Comparison of ENCODE assay signal across 8 cellular contexts in the genomic region with DNA sequence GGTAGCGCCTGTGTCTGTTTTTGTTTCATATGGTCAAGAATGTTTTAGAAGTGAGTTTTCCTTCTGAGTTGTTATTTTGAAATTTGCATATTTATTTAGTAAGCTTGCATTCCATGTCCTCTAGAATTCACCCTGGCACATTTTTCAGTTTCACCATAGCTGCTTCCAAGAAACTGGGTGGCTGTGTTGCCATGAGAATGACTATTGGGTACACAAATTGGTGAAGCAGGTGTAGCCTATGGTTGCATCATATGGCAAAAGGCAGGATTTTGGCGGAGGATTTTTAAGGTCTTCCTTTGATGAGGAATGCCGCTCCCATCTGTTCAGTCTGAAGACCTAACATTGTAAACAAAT. TPM values are rescaled to one million over a fixed set of nuclear protein-coding genes. Genes with fewer than 3 reads are reported as not detected.
DNase-seq lines count a peak whose midpoint lies in the region; ATAC-seq, FAIRE-seq and TF ChIP-seq lines count a peak whose summit lies in the region.

No MANE protein-coding gene starts in this region.

- CTCF ChIA-PET in activated CD4-positive, alpha-beta T cell treated with anti-CD3 and anti-CD28 coated beads for 36 hours (lab: Charles Lee), result interaction anchor here (0.5 to 2.8 kb wide), 4 partner anchors 8 to 30 kb away, joined by 4 to 11 read pairs (median 5); no protein-coding TSS in a partner anchor

- peaks cover 51% of the 10 kb centered on the region for H3K4me1 Mint-ChIP-seq in activated CD4-positive, alpha-beta T cell treated with anti-CD3 and anti-CD28 coated beads for 36 hours
- peaks cover 49% of the 10 kb centered on the region for H3K4me1 Mint-ChIP-seq in activated naive CD8-positive, alpha-beta T cell treated with anti-CD3 and anti-CD28 coated beads for 36 hours

- no peak for TF ChIP-seq POLR2A in testis (IDR thresholded peaks at IDR 0.05)

- TF ChIP-seq CTCF in keratinocyte (optimal IDR thresholded peaks at IDR 0.05 in 1 of 3, IDR thresholded peaks at IDR 0.05 in 1 of 3, conservative IDR thresholded peaks at IDR 0.05 in 1 of 3; ENCODE audit: extremely low read depth in 1 of 3, insufficient read depth in 2 of 3, low read length in 3 of 3) (no peak), testis (IDR thresholded peaks at IDR 0.05) (no peak)

- no peaks in the 10 kb centered on the region for H3K9me3 ChIP-seq in keratinocyte (ENCODE audit: control insufficient read depth, low read depth, low read length)
- H3K9me3 ChIP-seq in testis, result no peaks in the 10 kb centered on the region

- peak; percentile 34 for DNase-seq in activated CD4-positive, alpha-beta T cell treated with anti-CD3 and anti-CD28 coated beads for 36 hours
- DNase-seq in activated CD4-positive, alpha-beta T cell treated with anti-CD3 and anti-CD28 coated beads for 4 hours, result no peak
- no peak for DNase-seq in activated naive CD8-positive, alpha-beta T cell treated with anti-CD3 and anti-CD28 coated beads for 36 hours
- DNase-seq in keratinocyte (ENCODE audit: low read depth, low spot score) (no peak), testis (no peak), medulla oblongata (ENCODE audit: extremely low spot score) (no peak)

- peaks cover 37% of the 10 kb centered on the region for H3K79me2 ChIP-seq in keratinocyte (ENCODE audit: control insufficient read depth, insufficient read depth, low read length)

- H4K20me1 ChIP-seq in keratinocyte (ENCODE audit: control insufficient read depth, extremely low read depth, insufficient read depth, low read length), result peaks cover 30% of the 10 kb centered on the region

- H3K36me3 Mint-ChIP-seq in activated CD4-positive, alpha-beta T cell treated with anti-CD3 and anti-CD28 coated beads for 36 hours (ENCODE audit: low read depth), result peaks cover 57% of the 10 kb centered on the region
- H3K36me3 Mint-ChIP-seq in activated naive CD8-positive, alpha-beta T cell treated with anti-CD3 and anti-CD28 coated beads for 36 hours, result peaks cover 56% of the 10 kb centered on the region

- no peaks in the 10 kb centered on the region for H3K9me1 ChIP-seq in keratinocyte (ENCODE audit: control insufficient read depth, extremely low read depth, insufficient read depth, low read length)

- H3K4me3 Mint-ChIP-seq in activated CD4-positive, alpha-beta T cell treated with anti-CD3 and anti-CD28 coated beads for 36 hours, result peak overlapping the region; percentile 98
- peak overlapping the region; percentile 98 for H3K4me3 Mint-ChIP-seq in activated naive CD8-positive, alpha-beta T cell treated with anti-CD3 and anti-CD28 coated beads for 36 hours

- no peak overlapping the region for H2AFZ ChIP-seq in keratinocyte (ENCODE audit: control insufficient read depth, low read length)

- WGBS in testis, 2 donors, result 8 to 22% methylated on average over 3 of the region's 3 CpGs

- no peak for FAIRE-seq in keratinocyte (lab: Jason Lieb, UNC)

- ATAC-seq in activated CD4-positive, alpha-beta T cell treated with anti-CD3 and anti-CD28 coated beads for 36 hours, result no peak
- ATAC-seq in HG02884 (IDR thresholded peaks at IDR 0.05; ENCODE audit: unreplicated experiment), result no peak
- no peak for ATAC-seq in HG02763 (IDR thresholded peaks at IDR 0.05; ENCODE audit: unreplicated experiment)

- H3K27me3 ChIP-seq in keratinocyte (ENCODE audit: control insufficient read depth, extremely low read depth, insufficient read depth, low read length) (no peaks in the 10 kb centered on the region), testis (no peaks in the 10 kb centered on the region)

- H3K27ac ChIP-seq in keratinocyte (ENCODE audit: control insufficient read depth, insufficient read depth, low read length) (peak overlapping the region; percentile 91), testis (peak overlapping the region; percentile 92 to 98)

- H3K4me2 ChIP-seq in keratinocyte (ENCODE audit: control insufficient read depth, extremely low read depth, insufficient read depth, low read depth, low read length), result peak overlapping the region; percentile 88

- peak overlapping the region; percentile 96 to 100 (median 96) for H3K4me3 ChIP-seq in keratinocyte (ENCODE audit: control insufficient read depth in 2 of 3, extremely low read depth in 1 of 3, insufficient read depth in 2 of 3, low read depth in 1 of 3, low read length in 3 of 3)
- peak overlapping the region; percentile 88 to 97 for H3K4me3 ChIP-seq in testis

- POLR2A ChIA-PET in activated CD4-positive, alpha-beta T cell treated with anti-CD3 and anti-CD28 coated beads for 36 hours (lab: Charles Lee), result interaction anchor here (0.6 to 2.4 kb wide), 4 partner anchors 11 to 142 kb away, joined by 3 to 27 read pairs (median 4); no protein-coding TSS in a partner anchor

- no peaks in the 10 kb centered on the region for H3K9me3 Mint-ChIP-seq in activated CD4-positive, alpha-beta T cell treated with anti-CD3 and anti-CD28 coated beads for 36 hours (ENCODE audit: low read depth)
- no peaks in the 10 kb centered on the region for H3K9me3 Mint-ChIP-seq in activated naive CD8-positive, alpha-beta T cell treated with anti-CD3 and anti-CD28 coated beads for 36 hours

- peak overlapping the region; percentile 95 for H3K9ac ChIP-seq in keratinocyte (ENCODE audit: control insufficient read depth, extremely low read depth, insufficient read depth, low read length)

- peak overlapping the region; percentile 95 for H3K27ac Mint-ChIP-seq in activated CD4-positive, alpha-beta T cell treated with anti-CD3 and anti-CD28 coated beads for 36 hours
- peak overlapping the region; percentile 97 for H3K27ac Mint-ChIP-seq in activated naive CD8-positive, alpha-beta T cell treated with anti-CD3 and anti-CD28 coated beads for 36 hours

- peaks cover 11 to 32% of the 10 kb centered on the region in 2 experiments for H3K36me3 ChIP-seq in keratinocyte (ENCODE audit: control insufficient read depth in 2 of 2, extremely low read depth in 1 of 2, insufficient read depth in 2 of 2, low read length in 2 of 2)
- no peaks in the 10 kb centered on the region for H3K36me3 ChIP-seq in testis (ENCODE audit: low read depth, missing control alignments)

- H3K27me3 Mint-ChIP-seq in activated CD4-positive, alpha-beta T cell treated with anti-CD3 and anti-CD28 coated beads for 36 hours, result no peaks in the 10 kb centered on the region
- no peaks in the 10 kb centered on the region for H3K27me3 Mint-ChIP-seq in activated naive CD8-positive, alpha-beta T cell treated with anti-CD3 and anti-CD28 coated beads for 36 hours

- dilution Hi-C loops in keratinocyte (cut with MboI; ENCODE audit: extremely low pct_ligation_motif_present, low sequenced_read_pairs), result no loop called here

- intact Hi-C loops in activated CD4-positive, alpha-beta T cell treated with anti-CD3 and anti-CD28 coated beads for 36 hours (cut with DNase I, micrococcal nuclease), result loop anchor here (1.0 to 10.0 kb wide), 13 partner anchors 11 to 1194 kb away; partner anchors contain the start of genes NUP93 (in 2 of the 2), CCDC102A (in 1 of the 2), CFAP20 (in 1 of the 2) and CIAPIN1 (in 1 of the 2)
- intact Hi-C loops in testis (cut with DNase I; ENCODE audit: low total_unique reads), result no loop called here

- H3K4me1 ChIP-seq in keratinocyte (ENCODE audit: control insufficient read depth, extremely low read depth, insufficient read depth, low read length), result peaks cover 21% of the 10 kb centered on the region
- H3K4me1 ChIP-seq in testis, result peaks cover 14% of the 10 kb centered on the region

RNA-seq across cellular contexts. Expression of gene HERPUD1, which starts 1.3 kb away (rescaled TPM):
- 100 to 1,000 TPM; 136 to 195 TPM for total RNA-seq in activated CD4-positive, alpha-beta T cell treated with anti-CD3 and anti-CD28 coated beads for 36 hours
- 100 to 1,000 TPM; 143 to 149 TPM for total RNA-seq in activated naive CD8-positive, alpha-beta T cell treated with anti-CD3 and anti-CD28 coated beads for 36 hours
- polyA plus RNA-seq in keratinocyte (138 to 183 TPM (median 151 TPM) in 3 replicates), testis (ENCODE audit: insufficient read depth, low read depth, low replicate concordance) (88.9 TPM)
- polyA plus RNA-seq in keratinocyte (2011; ENCODE audit: low read depth), result 143 TPM
- polyA plus RNA-seq in keratinocyte (2011; cell fraction: cytosol; rRNA removed), result 79.3 and 139 TPM in 2 replicates
- polyA plus RNA-seq in keratinocyte (2011; cell fraction: nucleus; rRNA removed), result 164 and 170 TPM in 2 replicates
- 62.1 and 175 TPM in 2 replicates for polyA plus RNA-seq in keratinocyte (2012; ENCODE audit: low replicate concordance)
- 112 to 239 TPM (median 112 TPM) in 3 replicates for polyA minus RNA-seq in keratinocyte
- polyA minus RNA-seq in keratinocyte (2011; cell fraction: cytosol; rRNA and poly(A)+ RNA removed), result 124 TPM
- 115 and 183 TPM in 2 replicates for polyA minus RNA-seq in keratinocyte (2011; cell fraction: nucleus; rRNA and poly(A)+ RNA removed)
- 10 to 100 TPM; 68.0 to 90.8 TPM for total RNA-seq in testis

RNA-seq across cellular contexts. Expression of gene CETP, which starts 28.5 kb away (rescaled TPM):
- total RNA-seq in activated CD4-positive, alpha-beta T cell treated with anti-CD3 and anti-CD28 coated beads for 36 hours, result under 1 TPM in 1 of 2 experiments, not detected in 1; 0.14 TPM
- total RNA-seq in activated naive CD8-positive, alpha-beta T cell treated with anti-CD3 and anti-CD28 coated beads for 36 hours, result under 1 TPM in 1 of 2 experiments, not detected in 1; 0.12 TPM
- polyA plus RNA-seq in keratinocyte, result not detected in 3 replicates
- not detected for polyA plus RNA-seq in keratinocyte (2011; ENCODE audit: low read depth)
- not detected in 2 replicates for polyA plus RNA-seq in keratinocyte (2011; cell fraction: cytosol; rRNA removed)
- not detected in 2 replicates for polyA plus RNA-seq in keratinocyte (2011; cell fraction: nucleus; rRNA removed)
- not detected in 2 replicates for polyA plus RNA-seq in keratinocyte (2012; ENCODE audit: low replicate concordance)
- polyA minus RNA-seq in keratinocyte, result not detected in 3 replicates
- polyA minus RNA-seq in keratinocyte (2011; cell fraction: cytosol; rRNA and poly(A)+ RNA removed), result not detected
- not detected in 2 replicates for polyA minus RNA-seq in keratinocyte (2011; cell fraction: nucleus; rRNA and poly(A)+ RNA removed)
- under 1 TPM; 0.24 to 0.50 TPM for total RNA-seq in testis
- 0.69 TPM for polyA plus RNA-seq in testis (ENCODE audit: insufficient read depth, low read depth, low replicate concordance)

RNA-seq across cellular contexts. Expression of gene NLRC5, which starts 56.1 kb away (rescaled TPM):
- 100 to 1,000 TPM; 143 to 175 TPM for total RNA-seq in activated CD4-positive, alpha-beta T cell treated with anti-CD3 and anti-CD28 coated beads for 36 hours
- total RNA-seq in activated naive CD8-positive, alpha-beta T cell treated with anti-CD3 and anti-CD28 coated beads for 36 hours, result 100 to 1,000 TPM; 142 to 151 TPM
- 7.7 to 10.7 TPM (median 7.8 TPM) in 3 replicates for polyA plus RNA-seq in keratinocyte
- polyA plus RNA-seq in keratinocyte (2011; ENCODE audit: low read depth), result 5.9 TPM
- polyA plus RNA-seq in keratinocyte (2011; cell fraction: cytosol; rRNA removed), result 4.6 and 5.2 TPM in 2 replicates
- polyA plus RNA-seq in keratinocyte (2011; cell fraction: nucleus; rRNA removed), result 25.7 and 36.9 TPM in 2 replicates
- 6.5 and 8.1 TPM in 2 replicates for polyA plus RNA-seq in keratinocyte (2012; ENCODE audit: low replicate concordance)
- 20.3 to 37.4 TPM (median 28.2 TPM) in 3 replicates for polyA minus RNA-seq in keratinocyte
- polyA minus RNA-seq in keratinocyte (2011; cell fraction: cytosol; rRNA and poly(A)+ RNA removed), result 6.9 TPM
- 24.4 and 31.2 TPM in 2 replicates for polyA minus RNA-seq in keratinocyte (2011; cell fraction: nucleus; rRNA and poly(A)+ RNA removed)
- 10 to 100 TPM; 12.0 to 14.9 TPM for total RNA-seq in testis
- 10.3 TPM for polyA plus RNA-seq in testis (ENCODE audit: insufficient read depth, low read depth, low replicate concordance)

Comparison
In these comparisons a context has a peak if more than half of its experiments do, and no peak if none do; other contexts are left out.
1. RNA of gene NLRC5, which starts 56.1 kb away (total RNA-seq): 143 to 175 TPM in activated CD4-positive, alpha-beta T cell treated with anti-CD3 and anti-CD28 coated beads for 36 hours and 142 to 151 TPM in activated naive CD8-positive, alpha-beta T cell treated with anti-CD3 and anti-CD28 coated beads for 36 hours; 12.0 to 14.9 TPM in testis; every median in the first group is over 4 times any median in the second.